13 cellular contexts compared by ENCODE assay signal in genomic region chr21:45017376-45017960, GRCh38. TPM values are rescaled to one million over a fixed set of nuclear protein-coding genes. Genes with fewer than 3 reads are reported as not detected.
DNase-seq lines count a peak whose midpoint lies in the region; ATAC-seq and TF ChIP-seq lines count a peak whose summit lies in the region.
"Had no signal": no experiment of that assay in that cellular context is flagged by ENCODE, and none has a peak within 500 bp of the region (broad histone marks: within the 10 kb centered on the region; RNA-seq: fewer than 3 reads in every experiment).

No MANE protein-coding gene starts in this region.

- H3K27me3 ChIP-seq in left lung = peaks cover 8 to 81% of the 10 kb centered on the region in 2 donors
- no peaks in the 10 kb centered on the region for H3K27me3 ChIP-seq in tibial artery

- CTCF ChIA-PET in activated naive CD4-positive, alpha-beta T cell treated with anti-CD3 and anti-CD28 coated beads for 36 hours (lab: Charles Lee) = no interaction called here

- H3K27ac ChIP-seq in left lung (no peak overlapping the region), tibial artery (peak overlapping the region; percentile 99 to 100)

- H3K27ac Mint-ChIP-seq in activated naive CD4-positive, alpha-beta T cell treated with anti-CD3 and anti-CD28 coated beads for 36 hours = no peak overlapping the region
- no peak overlapping the region for H3K27ac Mint-ChIP-seq in activated T-helper 17 cell treated with anti-CD3 and anti-CD28 coated beads, Interleukin-2, amount 50 U/mL, for 72 hours

- H3K9me3 ChIP-seq in left lung = no peaks in the 10 kb centered on the region
- H3K9me3 ChIP-seq in tibial artery = no peaks in the 10 kb centered on the region

- H3K4me3 ChIP-seq in left lung (no peak overlapping the region), tibial artery (peak overlapping the region; percentile 61 to 63)

- intact Hi-C loops in activated naive CD4-positive, alpha-beta T cell treated with anti-CD3 and anti-CD28 coated beads for 36 hours (cut with micrococcal nuclease) = no loop called here
- intact Hi-C loops in left lung (cut with DNase I) = no loop called here
- intact Hi-C loops in tibial artery (cut with DNase I; ENCODE audit: low total_unique reads) = no loop called here

- TF ChIP-seq CTCF in left lung (IDR thresholded peaks at IDR 0.05) (no peak), tibial artery (IDR thresholded peaks at IDR 0.05) (no peak)

- H3K36me3 Mint-ChIP-seq in activated naive CD4-positive, alpha-beta T cell treated with anti-CD3 and anti-CD28 coated beads for 36 hours (ENCODE audit: low read depth) = no peaks in the 10 kb centered on the region
- peaks cover 7% of the 10 kb centered on the region for H3K36me3 Mint-ChIP-seq in activated T-helper 17 cell treated with anti-CD3 and anti-CD28 coated beads, Interleukin-2, amount 50 U/mL, for 72 hours (ENCODE audit: low read depth)

- H3K9me3 Mint-ChIP-seq in activated naive CD4-positive, alpha-beta T cell treated with anti-CD3 and anti-CD28 coated beads for 36 hours = no peaks in the 10 kb centered on the region
- H3K9me3 Mint-ChIP-seq in activated T-helper 17 cell treated with anti-CD3 and anti-CD28 coated beads, Interleukin-2, amount 50 U/mL, for 72 hours = no peaks in the 10 kb centered on the region

- peaks cover 31% of the 10 kb centered on the region for H3K27me3 Mint-ChIP-seq in activated naive CD4-positive, alpha-beta T cell treated with anti-CD3 and anti-CD28 coated beads for 36 hours (ENCODE audit: low read depth)
- H3K27me3 Mint-ChIP-seq in activated T-helper 17 cell treated with anti-CD3 and anti-CD28 coated beads, Interleukin-2, amount 50 U/mL, for 72 hours = peaks cover 37% of the 10 kb centered on the region

- H3K4me3 Mint-ChIP-seq in activated naive CD4-positive, alpha-beta T cell treated with anti-CD3 and anti-CD28 coated beads for 36 hours = peak overlapping the region; percentile 56
- H3K4me3 Mint-ChIP-seq in activated T-helper 17 cell treated with anti-CD3 and anti-CD28 coated beads, Interleukin-2, amount 50 U/mL, for 72 hours = peak overlapping the region; percentile 75

- no peak for ATAC-seq in activated T-helper 17 cell treated with anti-CD3 and anti-CD28 coated beads, Interleukin-2, amount 50 U/mL, for 72 hours (replicated peaks)
- ATAC-seq in left lung (no peak), HG02642 (IDR thresholded peaks at IDR 0.05; ENCODE audit: poor library complexity, unreplicated experiment) (no peak)
- ATAC-seq: HCT116 had no signal

- H3K4me1 ChIP-seq in left lung = peaks cover 0 to 15% of the 10 kb centered on the region in 2 donors
- H3K4me1 ChIP-seq in tibial artery = peaks cover 0 to 99% (median 67%) of the 10 kb centered on the region in 4 donors

- peaks cover 6% of the 10 kb centered on the region for H3K4me1 Mint-ChIP-seq in activated naive CD4-positive, alpha-beta T cell treated with anti-CD3 and anti-CD28 coated beads for 36 hours (ENCODE audit: low read depth)
- peaks cover 5% of the 10 kb centered on the region for H3K4me1 Mint-ChIP-seq in activated T-helper 17 cell treated with anti-CD3 and anti-CD28 coated beads, Interleukin-2, amount 50 U/mL, for 72 hours

- no peak for DNase-seq in activated naive CD4-positive, alpha-beta T cell treated with anti-CD3 and anti-CD28 coated beads for 36 hours
- no peak for DNase-seq in activated naive CD4-positive, alpha-beta T cell (lab: John Stamatoyannopoulos, UW)
- peak; percentile 20 to 24 for DNase-seq in left lung
- peak; percentile 19 to 65 for DNase-seq in tibial artery
- DNase-seq in islet precursor cell = no peak
- no peak for DNase-seq in stimulated activated CD4-positive, alpha-beta T cell treated with anti-CD3 and anti-CD28 coated beads, Interleukin-4, amount 100 ng/mL, for 1 hour
- DNase-seq: caudate nucleus, NCI-H1092, NCI-H446, T1000 had no signal

- H3K36me3 ChIP-seq in left lung = no peaks in the 10 kb centered on the region
- H3K36me3 ChIP-seq in tibial artery = no peaks in the 10 kb centered on the region

RNA-seq across cellular contexts. Expression of gene ADARB1, which starts 56.9 kb away (rescaled TPM):
- total RNA-seq in activated naive CD4-positive, alpha-beta T cell treated with anti-CD3 and anti-CD28 coated beads for 36 hours = 10 to 100 TPM; 30.1 to 33.3 TPM
- total RNA-seq in activated T-helper 17 cell treated with anti-CD3 and anti-CD28 coated beads, Interleukin-2, amount 50 U/mL, for 72 hours = 10 to 100 TPM; 22.7 to 32.0 TPM
- 10 to 100 TPM; 30.4 to 53.4 TPM for total RNA-seq in left lung

Comparison
In these comparisons a context has a peak if more than half of its experiments do, and no peak if none do; other contexts are left out.
1. DNase-seq: peak in left lung (2 of 2) and tibial artery (2 of 2); none in activated naive CD4-positive, alpha-beta T cell treated with anti-CD3 and anti-CD28 coated beads for 36 hours (single experiment), activated naive CD4-positive, alpha-beta T cell (0 of 4), islet precursor cell (single experiment) and stimulated activated CD4-positive, alpha-beta T cell treated with anti-CD3 and anti-CD28 coated beads, Interleukin-4, amount 100 ng/mL, for 1 hour (single experiment).
2. H3K27ac ChIP-seq: peak in tibial artery (2 of 2); none in left lung (0 of 2).
3. H3K4me3 ChIP-seq: peak in tibial artery (2 of 2); none in left lung (0 of 2).